In genomic region chr15:28954466-28955159, GRCh38 we compare ENCODE assay signal across 11 cellular contexts.
DNase-seq lines count a peak whose midpoint lies in the region; ATAC-seq and TF ChIP-seq lines count a peak whose summit lies in the region.
"Had no signal": no experiment of that assay in that cellular context is flagged by ENCODE, and none has a peak within 500 bp of the region (broad histone marks: within the 10 kb centered on the region; RNA-seq: fewer than 3 reads in every experiment).

No MANE protein-coding gene starts in this region.

- H4K8ac ChIP-seq in neuronal stem cell (ENCODE audit: low read depth, low read length), result no peak overlapping the region

- H2BK120ac ChIP-seq in neuronal stem cell (ENCODE audit: low read depth, low read length), result no peak overlapping the region

- H3K4me3 ChIP-seq in GM23338 (no peak overlapping the region), OCI-LY3 (ENCODE audit: low read length) (peak overlapping the region; percentile 23; the same call in 1 of the 2 replicates), neuronal stem cell (ENCODE audit: low read length in 2 of 2) (no peak overlapping the region)
- H3K4me3 ChIP-seq: psoas muscle, thyroid gland had no signal

- peaks cover 21% of the 10 kb centered on the region for H3K4me1 Mint-ChIP-seq in GM23338
- H3K4me1 Mint-ChIP-seq in central memory CD8-positive, alpha-beta T cell, result peaks cover 76% of the 10 kb centered on the region

- H3K9ac ChIP-seq in OCI-LY3 (ENCODE audit: low read length), result no peak overlapping the region; the same call in 1 of the 2 replicates
- no peak overlapping the region for H3K9ac ChIP-seq in neuronal stem cell (ENCODE audit: low read depth, low read length, poor library complexity)

- H3K36me3 ChIP-seq in GM23338 (ENCODE audit: insufficient read depth), result no peaks in the 10 kb centered on the region
- H3K36me3 ChIP-seq in OCI-LY3 (replicated peaks; ENCODE audit: low read depth, low read length), result no peaks in the 10 kb centered on the region
- peaks cover 0 to 2% of the 10 kb centered on the region in 2 donors for H3K36me3 ChIP-seq in neuronal stem cell (replicated peaks in 1 of 2; ENCODE audit: control insufficient read depth in 2 of 2, insufficient read depth in 2 of 2, low read length in 2 of 2)
- H3K36me3 ChIP-seq: thyroid gland had no signal

- peaks cover 8% of the 10 kb centered on the region for H3K79me1 ChIP-seq in neuronal stem cell (ENCODE audit: low read depth, low read length)

- peaks cover 5% of the 10 kb centered on the region for H3K27me3 Mint-ChIP-seq in GM23338 (ENCODE audit: insufficient read depth, low read depth, poor library complexity)
- H3K27me3 Mint-ChIP-seq in central memory CD8-positive, alpha-beta T cell, result no peaks in the 10 kb centered on the region

- no peak overlapping the region for H4K91ac ChIP-seq in neuronal stem cell (ENCODE audit: low read depth, low read length, poor library complexity)

- H2AFZ ChIP-seq in GM23338 (no peak overlapping the region), OCI-LY3 (ENCODE audit: low read depth, low read length) (no peak overlapping the region), neuronal stem cell (ENCODE audit: low read length) (no peak overlapping the region)

- no peak overlapping the region for H2BK15ac ChIP-seq in neuronal stem cell (ENCODE audit: low read length)

- no peaks in the 10 kb centered on the region for H4K20me1 ChIP-seq in GM23338 (replicated peaks; ENCODE audit: insufficient read depth)
- H4K20me1 ChIP-seq in OCI-LY3 (ENCODE audit: insufficient read depth, low read length), result no peaks in the 10 kb centered on the region

- H3K4ac ChIP-seq in neuronal stem cell (ENCODE audit: low read length), result no peak overlapping the region

- no peak for TF ChIP-seq CTCF in GM23338 (conservative IDR thresholded peaks at IDR 0.05; ENCODE audit: low read depth in 2 of 2)
- no peak for TF ChIP-seq CTCF in OCI-LY3 (IDR thresholded peaks at IDR 0.05; ENCODE audit: low read depth, low read length)

- H3K9me3 ChIP-seq in OCI-LY3 (ENCODE audit: insufficient read depth, low read length), result no peaks in the 10 kb centered on the region
- peaks cover 4 to 8% of the 10 kb centered on the region in 2 donors for H3K9me3 ChIP-seq in neuronal stem cell (replicated peaks in 1 of 2; ENCODE audit: control insufficient read depth in 2 of 2, insufficient read depth in 1 of 2, low read depth in 1 of 2, low read length in 2 of 2)
- H3K9me3 ChIP-seq: psoas muscle, thyroid gland had no signal

- H3K4me2 ChIP-seq in GM23338, result no peak overlapping the region
- H3K4me2 ChIP-seq in OCI-LY3 (ENCODE audit: low read length), result peak overlapping the region; percentile 58
- no peak overlapping the region for H3K4me2 ChIP-seq in neuronal stem cell (ENCODE audit: insufficient read depth, low read length, poor library complexity, severe bottlenecking)

- H3K9me3 Mint-ChIP-seq in GM23338, result no peaks in the 10 kb centered on the region; the same call in 2 of the 3 replicates
- H3K9me3 Mint-ChIP-seq in central memory CD8-positive, alpha-beta T cell, result no peaks in the 10 kb centered on the region

- H3K4me3 Mint-ChIP-seq in GM23338, result no peak overlapping the region
- peak overlapping the region; percentile 62 for H3K4me3 Mint-ChIP-seq in central memory CD8-positive, alpha-beta T cell

- ATAC-seq in GM23338 (peak; percentile 65), HG03342 (IDR thresholded peaks at IDR 0.05; ENCODE audit: unreplicated experiment) (no peak)
- ATAC-seq in central memory CD8-positive, alpha-beta T cell (replicated peaks; ENCODE audit: extremely low read depth, poor library complexity, severe bottlenecking), result no peak
- ATAC-seq: psoas muscle had no signal

- H3K27ac ChIP-seq in GM23338 (ENCODE audit: low read depth), result no peak overlapping the region
- peak overlapping the region; percentile 7; the same call in 1 of the 2 replicates for H3K27ac ChIP-seq in OCI-LY3 (ENCODE audit: low read length)
- H3K27ac ChIP-seq in neuronal stem cell (replicated peaks; ENCODE audit: low read length), result no peak overlapping the region
- H3K27ac ChIP-seq: psoas muscle, thyroid gland had no signal

- H2BK5ac ChIP-seq in neuronal stem cell (ENCODE audit: low read length), result no peak overlapping the region

- H3K14ac ChIP-seq in neuronal stem cell (ENCODE audit: low read length), result peak overlapping the region; percentile 26

- H3K79me2 ChIP-seq in GM23338 (replicated peaks; ENCODE audit: insufficient read depth) (no peaks in the 10 kb centered on the region), OCI-LY3 (ENCODE audit: low read length) (no peaks in the 10 kb centered on the region)

- DNase-seq in GM23338 (ENCODE audit: low spot score), result no peak
- no peak for DNase-seq in central memory CD8-positive, alpha-beta T cell (ENCODE audit: low spot score in 2 of 2)
- DNase-seq in neuronal stem cell (ENCODE audit: low spot score), result no peak
- no peak for DNase-seq in SKM-1 treated with dmso at 0.1 percent for 144 hours (lab: John Stamatoyannopoulos, UW; ENCODE audit: unreplicated experiment)
- no peak for DNase-seq in MV-4-11 (lab: John Stamatoyannopoulos, UW)
- DNase-seq in DMS 273 treated with DMSO at 0.1 percent for 48 hours (lab: John Stamatoyannopoulos, UW), result no peak
- DNase-seq: C1 segment of cervical spinal cord, psoas muscle, thyroid gland had no signal

- H3K27me3 ChIP-seq in GM23338 (ENCODE audit: insufficient read depth), result no peaks in the 10 kb centered on the region
- H3K27me3 ChIP-seq in OCI-LY3 (ENCODE audit: low read depth, low read length), result no peaks in the 10 kb centered on the region
- H3K27me3 ChIP-seq in neuronal stem cell (ENCODE audit: control insufficient read depth in 3 of 3, insufficient read depth in 3 of 3, low read depth in 1 of 3, low read length in 3 of 3), result no peaks in the 10 kb centered on the region
- H3K27me3 ChIP-seq: thyroid gland had no signal

- H3K4me1 ChIP-seq in GM23338 (ENCODE audit: insufficient read depth) (peaks cover 7% of the 10 kb centered on the region; the same call in 1 of the 2 replicates), OCI-LY3 (ENCODE audit: low read length) (peaks cover 23% of the 10 kb centered on the region), neuronal stem cell (ENCODE audit: control insufficient read depth in 2 of 2, insufficient read depth in 1 of 2, low read depth in 1 of 2, low read length in 2 of 2) (peaks cover 15 to 17% of the 10 kb centered on the region in 2 donors)
- H3K4me1 ChIP-seq: psoas muscle, thyroid gland had no signal

- no peak overlapping the region for H3K23ac ChIP-seq in neuronal stem cell (ENCODE audit: low read depth, low read length, poor library complexity)

- no CpG with 5 or more reads among the region's 12 CpGs for WGBS in neuronal stem cell (ENCODE audit: extremely low coverage in 2 of 2, insufficient read length in 2 of 2, insufficient replicate concordance in 1 of 2), 2 donors

- H2BK12ac ChIP-seq in neuronal stem cell (ENCODE audit: low read length), result no peak overlapping the region

- H3K36me3 Mint-ChIP-seq in GM23338 (ENCODE audit: low read depth), result no peaks in the 10 kb centered on the region; the same call in 2 of the 3 replicates
- no peaks in the 10 kb centered on the region for H3K36me3 Mint-ChIP-seq in central memory CD8-positive, alpha-beta T cell (ENCODE audit: insufficient read depth)

- no peaks in the 10 kb centered on the region for H3F3A ChIP-seq in GM23338 (replicated peaks; ENCODE audit: low read depth)

- H3K27ac Mint-ChIP-seq in GM23338, result 0 out of 2 replicates have a peak overlapping the region, but pooled peaks have one; percentile 51
- H3K27ac Mint-ChIP-seq in central memory CD8-positive, alpha-beta T cell (ENCODE audit: low read depth), result peak overlapping the region; percentile 93

- no peaks in the 10 kb centered on the region; the same call in 1 of the 2 replicates for H3K9me2 ChIP-seq in GM23338 (ENCODE audit: insufficient read depth)

- peak overlapping the region; percentile 32 for H3K18ac ChIP-seq in neuronal stem cell (ENCODE audit: low read length)

- no peak overlapping the region for H2AK5ac ChIP-seq in neuronal stem cell (ENCODE audit: low read depth, low read length)

TF ChIP-seq in GM23338, 12 proteins besides CTCF, POLR2A, EP300 and RAD21:
- TF ChIP-seq CREB1 (CRISPR knock-in tag; IDR thresholded peaks at IDR 0.05; ENCODE audit: low read depth) (no peak), ZNF331 (CRISPR knock-in tag; IDR thresholded peaks at IDR 0.05; ENCODE audit: low read depth) (no peak), ZNF114 (CRISPR knock-in tag; IDR thresholded peaks at IDR 0.05) (no peak), EZH2 (IDR thresholded peaks at IDR 0.05; ENCODE audit: low read depth, unreplicated experiment) (no peak), NANOG (IDR thresholded peaks at IDR 0.05; ENCODE audit: borderline replicate concordance) (no peak), ETS1 (IDR thresholded peaks at IDR 0.05) (no peak), STAT1 (IDR thresholded peaks at IDR 0.05; ENCODE audit: unreplicated experiment) (no peak), POLR2AphosphoS5 (IDR thresholded peaks at IDR 0.05; ENCODE audit: low read depth) (no peak), EZH2phosphoT487 (IDR thresholded peaks at IDR 0.05; ENCODE audit: unreplicated experiment) (no peak)
